Comparison of ENCODE assay signal across 14 cellular contexts in genomic region chr19:39704181-39705044, GRCh38. TPM values are rescaled to one million over a fixed set of nuclear protein-coding genes. Genes with fewer than 3 reads are reported as not detected.
DNase-seq lines count a peak whose midpoint lies in the region; ATAC-seq, FAIRE-seq and TF ChIP-seq lines count a peak whose summit lies in the region.
"Had no signal": no experiment of that assay in that cellular context is flagged by ENCODE, and none has a peak within 500 bp of the region (broad histone marks: within the 10 kb centered on the region; RNA-seq: fewer than 3 reads in every experiment).

A gene with protein sequence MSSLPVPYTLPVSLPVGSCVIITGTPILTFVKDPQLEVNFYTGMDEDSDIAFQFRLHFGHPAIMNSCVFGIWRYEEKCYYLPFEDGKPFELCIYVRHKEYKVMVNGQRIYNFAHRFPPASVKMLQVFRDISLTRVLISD (plus strand): TSS chr19:39704481. CDS start chr19:39704529, 48 bp downstream.

- TF ChIP-seq EP300 in H1 (IDR thresholded peaks at IDR 0.05; ENCODE audit: borderline replicate concordance in 1 of 2, low read depth in 2 of 2, low read length in 2 of 2), result no peak

- H4K91ac ChIP-seq in H1 (replicated peaks; ENCODE audit: insufficient read length, low read length), result no peak within 1 kb of the TSS

- peak; percentile 52 for ATAC-seq in Panc1
- no peak for ATAC-seq in GM18861 (IDR thresholded peaks at IDR 0.05; ENCODE audit: unreplicated experiment)
- ATAC-seq: activated CD8-positive, alpha-beta memory T cell treated with anti-CD3 and anti-CD28 coated beads, Interleukin-2, amount 10 ng/mL, durations not matched to agents 7 days and 5 days; effector memory CD8-positive, alpha-beta T cell had no signal

- H3K4me1 ChIP-seq in Panc1 (ENCODE audit: control insufficient read depth, insufficient read depth, low read length), result no peaks in the 10 kb centered on the region
- no peaks in the 10 kb centered on the region for H3K4me1 ChIP-seq in H1 (replicated peaks in 1 of 4; ENCODE audit: control insufficient read depth in 3 of 4, insufficient read depth in 4 of 4, low read length in 3 of 4)
- H3K4me1 ChIP-seq: HAP-1 had no signal

- no peaks in the 10 kb centered on the region for H4K20me1 ChIP-seq in H1 (replicated peaks in 1 of 2; ENCODE audit: control insufficient read depth in 1 of 2, insufficient read depth in 2 of 2, low read length in 2 of 2)

- 95% methylated on average over 6 of the region's 6 CpGs; no CpG with 5 or more reads in 1 of the 2 experiments for whole genome bisulfite sequencing in H1 (ENCODE audit: extremely low coverage in 1 of 2, insufficient coverage in 1 of 2, insufficient read length in 1 of 2, insufficient replicate concordance in 2 of 2, low coverage in 1 of 2, low lambda C conversion rate in 2 of 2, missing lambda C conversion rate in 1 of 2), 2 experiments

- no peak within 1 kb of the TSS for H3K23ac ChIP-seq in H1 (ENCODE audit: insufficient read length)

- peaks cover 78% of the 10 kb centered on the region for H3K27me3 ChIP-seq in Panc1 (ENCODE audit: control insufficient read depth, insufficient read depth, low read length)
- no peaks in the 10 kb centered on the region for H3K27me3 ChIP-seq in H1 (replicated peaks in 1 of 4; ENCODE audit: control insufficient read depth in 3 of 4, extremely low read depth in 1 of 4, insufficient read depth in 3 of 4, low read length in 3 of 4)

- H4K5ac ChIP-seq in H1 (ENCODE audit: insufficient read length, low read depth, low read length), result no peak within 1 kb of the TSS

- H3K4me2 ChIP-seq in H1 (ENCODE audit: insufficient read depth in 1 of 2, low read depth in 2 of 2, low read length in 2 of 2), result no peak within 1 kb of the TSS

- no TSS peak for BruUV-seq in Panc1 (replicated peaks; lab: Mats Ljungman, UMichigan)

- H2BK5ac ChIP-seq in H1 (ENCODE audit: low read depth, low read length), result 0 out of 2 replicates have a peak within 1 kb of the TSS, but pooled peaks have one; percentile 7

- no peak within 1 kb of the TSS; the same call in 1 of the 2 replicates for H2BK12ac ChIP-seq in H1 (ENCODE audit: low read depth, low read length)

- H4K8ac ChIP-seq in H1 (ENCODE audit: extremely low read depth, insufficient read depth, low read length), result no peak within 1 kb of the TSS

- no peak within 1 kb of the TSS for H2AK5ac ChIP-seq in H1 (ENCODE audit: low read depth, low read length)

- TF ChIP-seq RAD21 in H1 (IDR thresholded peaks at IDR 0.05 in 1 of 2, conservative IDR thresholded peaks at IDR 0.05 in 1 of 2; ENCODE audit: low read depth in 2 of 2, low read length in 2 of 2), result no peak

- no peak within 1 kb of the TSS for H3K4ac ChIP-seq in H1 (replicated peaks; ENCODE audit: insufficient read length, low read depth, low read length)

- no peak for TF ChIP-seq POLR2A in H1 (IDR thresholded peaks at IDR 0.05; ENCODE audit: control extremely low read depth in 1 of 2, low read depth in 2 of 2, low read length in 2 of 2)

- no peaks in the 10 kb centered on the region for H3K79me2 ChIP-seq in H1 (ENCODE audit: control insufficient read depth in 1 of 2, insufficient read depth in 2 of 2, low read length in 2 of 2)

- intact Hi-C loops in Panc1 (cut with micrococcal nuclease; ENCODE audit: unreplicated experiment), result no loop called here

- no peak within 1 kb of the TSS for H2AFZ ChIP-seq in H1 (ENCODE audit: low read length)

- FAIRE-seq in H1 (lab: Jason Lieb, UNC), result no peak
- FAIRE-seq: HTR-8/SVneo had no signal

- no peaks in the 10 kb centered on the region for H3K23me2 ChIP-seq in H1 (ENCODE audit: low read depth, low read length)

- CTCF ChIA-PET in Panc1 (lab: Charles Lee), result interaction anchor here (0.5 to 0.8 kb wide), 3 partner anchors 84 to 601 kb away, joined by 3 to 5 read pairs (median 4); no protein-coding TSS in a partner anchor
- CTCF ChIA-PET in H1 (lab: Charles Lee; ENCODE audit: partially characterized antibody), result interaction anchor here (0.7 kb wide), 1 partner anchor 1247 kb away, joined by 3 read pairs; no protein-coding TSS in a partner anchor

- POLR2A ChIA-PET in Panc1 (lab: Charles Lee) (no interaction called here), H1 (lab: Charles Lee; ENCODE audit: partially characterized antibody) (interaction anchor here (0.6 kb wide), 1 partner anchor 259 kb away, joined by 3 read pairs; the partner anchor contains the start of gene SUPT5H)

- no peak within 1 kb of the TSS for H2BK120ac ChIP-seq in H1 (replicated peaks; ENCODE audit: low read depth, low read length)

- DNase-seq in GM12865 (ENCODE audit: low read depth), result peak; percentile 79
- DNase-seq in GM20000 (ENCODE audit: low spot score), result peak; percentile 31
- no peak for DNase-seq in Panc1 (ENCODE audit: low read depth, low spot score)
- DNase-seq in H1 (ENCODE audit: low read depth in 1 of 2, low spot score in 2 of 2), result no peak
- DNase-seq in NK-92 (lab: John Stamatoyannopoulos, UW; ENCODE audit: unreplicated experiment), result no peak
- no peak for DNase-seq in HPDE6-E6E7 (ENCODE audit: extremely low spot score)
- DNase-seq: activated CD8-positive, alpha-beta memory T cell treated with anti-CD3 and anti-CD28 coated beads, Interleukin-2, amount 10 ng/mL, durations not matched to agents 7 days and 5 days; effector memory CD8-positive, alpha-beta T cell; NCI-H187; retina had no signal

- TF ChIP-seq CTCF in GM12865 (IDR thresholded peaks at IDR 0.05; ENCODE audit: insufficient read depth, low read depth, low read length, missing control alignments) (no peak), GM20000 (IDR thresholded peaks at IDR 0.05; ENCODE audit: extremely low read depth, missing control alignments) (no peak), Panc1 (IDR thresholded peaks at IDR 0.05) (no peak), H1 (IDR thresholded peaks at IDR 0.05; ENCODE audit: control extremely low read depth in 1 of 3, insufficient read depth in 1 of 3, low read depth in 1 of 3, low read length in 3 of 3) (no peak)

- no peak within 1 kb of the TSS for H3K18ac ChIP-seq in H1 (ENCODE audit: extremely low read depth, low read length)

- H2BK15ac ChIP-seq in H1 (ENCODE audit: low read length), result peak within 1 kb of the TSS; percentile 53; the same call in 1 of the 2 replicates

- H3K27ac ChIP-seq in Panc1 (ENCODE audit: low read length) (no peak within 1 kb of the TSS), H1 (ENCODE audit: low read depth, low read length) (no peak within 1 kb of the TSS)

- H3K9me3 ChIP-seq in Panc1 (ENCODE audit: control insufficient read depth, insufficient read depth, low read depth, low read length) (no peaks in the 10 kb centered on the region), H1 (ENCODE audit: insufficient read depth in 2 of 2, low read depth in 1 of 2, low read length in 1 of 2) (no peaks in the 10 kb centered on the region)
- H3K9me3 ChIP-seq: HAP-1 had no signal

- H3K56ac ChIP-seq in H1 (replicated peaks; ENCODE audit: insufficient read length, low read depth, low read length), result no peak within 1 kb of the TSS

- H3K4me3 ChIP-seq in GM12865 (ENCODE audit: low read depth, low read length) (peak within 1 kb of the TSS; percentile 12), Panc1 (ENCODE audit: low read depth in 2 of 2, low read length in 2 of 2) (no peak within 1 kb of the TSS), H1 (ENCODE audit: extremely low read depth in 1 of 4, insufficient read depth in 2 of 4, low read depth in 3 of 4, low read length in 4 of 4) (no peak within 1 kb of the TSS)
- H3K4me3 ChIP-seq: HAP-1 had no signal

- H3K36me3 ChIP-seq in Panc1 (ENCODE audit: control insufficient read depth, insufficient read depth, low read length) (no peaks in the 10 kb centered on the region), H1 (ENCODE audit: control insufficient read depth in 2 of 4, insufficient read depth in 4 of 4, low read length in 3 of 4) (no peaks in the 10 kb centered on the region)
- H3K36me3 ChIP-seq: HAP-1 had no signal

- no peak within 1 kb of the TSS for H3K14ac ChIP-seq in H1 (ENCODE audit: insufficient read length)

- H2BK20ac ChIP-seq in H1 (ENCODE audit: low read length), result peak within 1 kb of the TSS; percentile 76; the same call in 1 of the 2 replicates

- in situ Hi-C loops in Panc1 (cut with HindIII; ENCODE audit: low pct_unique_long_range_greater_than_20kb, low sequenced_read_pairs), result no loop called here

- no peaks in the 10 kb centered on the region for H3K79me1 ChIP-seq in H1 (ENCODE audit: low read depth, low read length)

- no peak within 1 kb of the TSS for H3K9ac ChIP-seq in H1 (replicated peaks in 1 of 4; ENCODE audit: extremely low read depth in 1 of 4, low read depth in 3 of 4, low read length in 3 of 4)

TF ChIP-seq in H1, 55 proteins besides CTCF, POLR2A, EP300 and RAD21 (continues in another document):
- TF ChIP-seq TAF1 (IDR thresholded peaks at IDR 0.05; ENCODE audit: low read depth, low read length) (no peak), JUN (IDR thresholded peaks at IDR 0.05; ENCODE audit: low read depth, low read length) (no peak), KDM4A (IDR thresholded peaks at IDR 0.05; ENCODE audit: low read depth, low read length, severe bottlenecking) (no peak), POLR2AphosphoS5 (IDR thresholded peaks at IDR 0.05; ENCODE audit: low read depth, low read length) (no peak), NRF1 (IDR thresholded peaks at IDR 0.05; ENCODE audit: low read depth, low read length) (no peak), ASH2L (IDR thresholded peaks at IDR 0.05; ENCODE audit: low read length) (no peak), MAX (IDR thresholded peaks at IDR 0.05) (no peak), CEBPB (IDR thresholded peaks at IDR 0.05; ENCODE audit: low read depth, low read length) (no peak), NANOG (IDR thresholded peaks at IDR 0.05; ENCODE audit: insufficient read depth, low read depth, low read length, poor library complexity, severe bottlenecking) (no peak), FOSL1 (IDR thresholded peaks at IDR 0.05; ENCODE audit: insufficient read depth, low read depth, low read length) (no peak), JUND (IDR thresholded peaks at IDR 0.05; ENCODE audit: low read length) (no peak), TCF12 (IDR thresholded peaks at IDR 0.05; ENCODE audit: low read depth, low read length) (no peak)

RNA-seq across cellular contexts. Expression of the gene that starts here (rescaled TPM):
- total RNA-seq in Panc1 (2021; ENCODE audit: unreplicated experiment), result not detected
- polyA plus RNA-seq in Panc1 (2012; ENCODE audit: insufficient read length), result not detected
- 0.50 and 1.1 TPM in 2 replicates for total RNA-seq in H1 (2021; fragmentation: NEBNext Ultra II Directional; extraction: Animal tissue kit (Norgen Biotek cat#: 25700))
- 0.22 and 0.77 TPM in 2 replicates for polyA plus RNA-seq in H1 (2011; rRNA removed)
- polyA plus RNA-seq in H1 (2011; cell fraction: cytosol; rRNA removed), result 0.53 TPM
- 0.37 TPM for polyA plus RNA-seq in H1 (2011; cell fraction: nucleus; rRNA removed)
- polyA plus RNA-seq in H1 (2012, experiment 1 of 2), result 1.2 to 1.6 TPM (median 1.4 TPM) in 4 replicates
- polyA plus RNA-seq in H1 (2012, experiment 2 of 2), result 0.31 TPM
- polyA plus RNA-seq in H1 (2013, experiment 1 of 2), result 1.5 TPM
- polyA plus RNA-seq in H1 (2013, experiment 2 of 2), result 1.5 TPM
- 0.34 TPM in 1 of 2 replicates, not detected in the other for polyA minus RNA-seq in H1 (2011; rRNA and poly(A)+ RNA removed)
- polyA minus RNA-seq in H1 (2011; cell fraction: cytosol; rRNA and poly(A)+ RNA removed), result not detected
- polyA minus RNA-seq in H1 (2011; cell fraction: nucleus; rRNA and poly(A)+ RNA removed), result not detected
- total RNA-seq: temporal lobe had no signal

Comparison
In these comparisons a context has a peak if more than half of its experiments do, and no peak if none do; other contexts are left out.
1. Peak in ATAC-seq in Panc1; RNA of the gene not detected or under 1 TPM.
2. DNase-seq: peak in GM12865 (single experiment) and GM20000 (single experiment); none in Panc1 (single experiment), H1 (0 of 2), NK-92 (single experiment) and HPDE6-E6E7 (single experiment).